Comparison of ENCODE assay signal across 10 cellular contexts in genomic region chr2:161416294-161416632, GRCh38. TPM values are rescaled to one million over a fixed set of nuclear protein-coding genes. Genes with fewer than 3 reads are reported as not detected.
DNase-seq lines count a peak whose midpoint lies in the region; ATAC-seq, FAIRE-seq and TF ChIP-seq lines count a peak whose summit lies in the region.
"Had no signal": no experiment of that assay in that cellular context is flagged by ENCODE, and none has a peak within 500 bp of the region (broad histone marks: within the 10 kb centered on the region; RNA-seq: fewer than 3 reads in every experiment).

TSS of gene TBR1 (plus strand) at chr2:161416297. CDS start at chr2:161416411, 114 bp downstream.

- WGBS in small intestine, 3 donors = 1 to 8% (median 5%) methylated on average over 7 of the region's 7 CpGs

- H3K27ac ChIP-seq in temporal lobe (ENCODE audit: low read depth, low read length) = peak within 1 kb of the TSS; percentile 61
- no peak within 1 kb of the TSS for H3K27ac ChIP-seq in small intestine (ENCODE audit: low read depth in 1 of 2, low read length in 1 of 2)
- H3K27ac ChIP-seq: parathyroid adenoma had no signal

- FAIRE-seq in small intestine (lab: Jason Lieb, UNC) = no peak

- POLR2A ChIA-PET in WTC11 (lab: Charles Lee) = interaction anchor here (0.7 kb wide), 1 partner anchor 108 kb away, joined by 3 read pairs; the partner anchor contains the start of gene PSMD14

- peaks cover 6% of the 10 kb centered on the region for H3K36me3 Mint-ChIP-seq in activated naive CD4-positive, alpha-beta T cell treated with anti-CD3 and anti-CD28 coated beads, Interleukin-2, amount 50 U/mL, for 24 hours
- peaks cover 6% of the 10 kb centered on the region for H3K36me3 Mint-ChIP-seq in WTC11
- peaks cover 4% of the 10 kb centered on the region for H3K36me3 Mint-ChIP-seq in glutamatergic neuron (ENCODE audit: unreplicated experiment)

- TF ChIP-seq CTCF in WTC11 (IDR thresholded peaks at IDR 0.05) (no peak), glutamatergic neuron (IDR thresholded peaks at IDR 0.05; ENCODE audit: partially characterized antibody, unreplicated experiment) (no peak)

- H3K27me3 ChIP-seq in small intestine (ENCODE audit: control insufficient read depth in 2 of 2, insufficient read depth in 2 of 2, low read length in 2 of 2) = peaks cover 3 to 57% of the 10 kb centered on the region in 2 donors

- peak within 1 kb of the TSS in 1 of 2 donors; percentile 42 for H3K4me3 ChIP-seq in small intestine (ENCODE audit: low read depth in 1 of 2, low read length in 2 of 2)

- peak within 1 kb of the TSS; percentile 87 for H3K4me3 Mint-ChIP-seq in activated naive CD4-positive, alpha-beta T cell treated with anti-CD3 and anti-CD28 coated beads, Interleukin-2, amount 50 U/mL, for 24 hours
- H3K4me3 Mint-ChIP-seq in WTC11 (peak within 1 kb of the TSS; percentile 77), glutamatergic neuron (ENCODE audit: unreplicated experiment) (peak within 1 kb of the TSS; percentile 96)

- H3K4me1 ChIP-seq in small intestine (ENCODE audit: control insufficient read depth in 2 of 2, insufficient read depth in 1 of 2, low read depth in 1 of 2, low read length in 1 of 2) = peaks cover 0 to 11% of the 10 kb centered on the region in 2 donors

- intact Hi-C loops in sciatic nerve (cut with DNase I) = no loop called here

- H3K4me1 Mint-ChIP-seq in activated naive CD4-positive, alpha-beta T cell treated with anti-CD3 and anti-CD28 coated beads, Interleukin-2, amount 50 U/mL, for 24 hours = peaks cover 46% of the 10 kb centered on the region
- H3K4me1 Mint-ChIP-seq in WTC11 = peaks cover 71% of the 10 kb centered on the region
- peaks cover 41% of the 10 kb centered on the region for H3K4me1 Mint-ChIP-seq in glutamatergic neuron (ENCODE audit: low read depth, unreplicated experiment)

- H3K27me3 Mint-ChIP-seq in activated naive CD4-positive, alpha-beta T cell treated with anti-CD3 and anti-CD28 coated beads, Interleukin-2, amount 50 U/mL, for 24 hours = peaks cover 60% of the 10 kb centered on the region
- H3K27me3 Mint-ChIP-seq in WTC11 (ENCODE audit: low read depth) (peaks cover 97% of the 10 kb centered on the region), glutamatergic neuron (ENCODE audit: unreplicated experiment) (peaks cover 49% of the 10 kb centered on the region)

- no peak for DNase-seq in activated naive CD4-positive, alpha-beta T cell treated with Interleukin-2 at 50 U/mL for 16 hours
- no peak for DNase-seq in WTC11 (ENCODE audit: low spot score)
- no peak for DNase-seq in glutamatergic neuron
- no peak for DNase-seq in small intestine
- DNase-seq in SKM-1 (lab: John Stamatoyannopoulos, UW; ENCODE audit: unreplicated experiment) = no peak
- no peak for DNase-seq in sciatic nerve (ENCODE audit: low spot score)

- H3K9me3 ChIP-seq in small intestine (ENCODE audit: control insufficient read depth, low read depth) = no peaks in the 10 kb centered on the region

- ATAC-seq in WTC11 = no peak
- ATAC-seq in sciatic nerve = no peak

- CTCF ChIA-PET in WTC11 (lab: Charles Lee) = interaction anchor here (1.0 to 1.2 kb wide), 2 partner anchors 110 to 160 kb away, joined by 3 to 4 read pairs; no protein-coding TSS in a partner anchor

- no peak within 1 kb of the TSS for H3K27ac Mint-ChIP-seq in activated naive CD4-positive, alpha-beta T cell treated with anti-CD3 and anti-CD28 coated beads, Interleukin-2, amount 50 U/mL, for 24 hours
- H3K27ac Mint-ChIP-seq in WTC11 (no peak within 1 kb of the TSS), glutamatergic neuron (ENCODE audit: unreplicated experiment) (peak within 1 kb of the TSS; percentile 91)

- no peaks in the 10 kb centered on the region for H3K36me3 ChIP-seq in small intestine (ENCODE audit: control insufficient read depth in 2 of 2, insufficient read depth in 2 of 2, low read length in 2 of 2)

- no peaks in the 10 kb centered on the region for H3K9me3 Mint-ChIP-seq in activated naive CD4-positive, alpha-beta T cell treated with anti-CD3 and anti-CD28 coated beads, Interleukin-2, amount 50 U/mL, for 24 hours
- H3K9me3 Mint-ChIP-seq in WTC11 = no peaks in the 10 kb centered on the region
- H3K9me3 Mint-ChIP-seq in glutamatergic neuron (ENCODE audit: unreplicated experiment) = peaks cover 33% of the 10 kb centered on the region

TF ChIP-seq in WTC11, 78 proteins besides CTCF, POLR2A, EP300 and RAD21:
- no peak for TF ChIP-seq RORB (CRISPR knock-in tag; IDR thresholded peaks at IDR 0.05)
- no peak for TF ChIP-seq ZNF416 (CRISPR knock-in tag; IDR thresholded peaks at IDR 0.05)

RNA-seq across cellular contexts. Expression of gene TBR1, which starts in this region (rescaled TPM):
- total RNA-seq in WTC11 (2021) (not detected in 3 replicates), glutamatergic neuron (ENCODE audit: unreplicated experiment) (not detected), temporal lobe (95.6 TPM), sciatic nerve (not detected)
- not detected for polyA plus RNA-seq in small intestine
- total RNA-seq: dermis blood vessel endothelial cell had no signal

Comparison
In these comparisons a context has a peak if more than half of its experiments do, and no peak if none do; other contexts are left out.
1. RNA of gene TBR1 (total RNA-seq): 95.6 TPM in temporal lobe (single experiment); not detected in glutamatergic neuron (single experiment), not detected in WTC11 and not detected in sciatic nerve (single experiment); every median in the first group is over 10 times any median in the second.
2. Peak in every context shown above with its lines, with median percentiles within 50 percentile points of each other: H3K4me3 Mint-ChIP-seq.